In the genomic region with DNA sequence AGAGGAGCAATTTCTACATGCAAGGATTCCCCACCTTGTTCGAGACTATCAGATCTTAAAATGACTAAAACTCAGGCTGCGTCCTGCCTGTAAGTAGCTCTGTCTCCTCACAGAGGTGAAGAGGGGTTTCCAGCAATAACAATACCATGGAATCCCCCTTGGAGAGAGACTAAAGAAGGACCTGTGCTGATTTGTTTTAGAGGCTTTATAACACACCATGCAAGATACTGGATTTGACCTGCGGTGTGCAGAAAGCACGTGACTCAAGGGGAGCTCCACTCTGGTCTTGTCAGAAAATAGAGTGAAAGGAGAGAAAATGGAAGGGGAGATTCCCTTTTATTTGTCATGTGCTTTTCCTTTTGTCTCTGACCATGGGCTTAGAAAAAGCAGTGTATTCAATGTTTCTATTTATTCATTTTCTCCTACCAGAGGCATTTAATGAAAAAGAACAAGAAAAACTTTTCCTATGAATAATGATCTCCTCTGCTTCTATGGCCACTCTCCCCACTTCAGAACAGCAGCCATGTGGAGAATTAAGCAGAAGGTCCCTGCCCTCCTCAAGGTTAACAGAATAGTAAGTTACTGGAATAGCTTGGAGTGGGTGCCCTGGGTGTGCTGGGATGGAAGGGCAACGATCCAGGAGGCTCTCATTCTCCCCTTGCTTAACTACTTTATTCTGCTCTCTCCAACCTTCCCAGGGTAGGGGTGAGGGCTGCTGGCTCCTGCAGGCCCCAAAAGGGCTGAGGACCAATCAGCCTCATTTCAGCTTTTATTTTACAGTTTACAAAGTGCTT, we compare ENCODE assay signal across 18 cellular contexts. TPM values are rescaled to one million over a fixed set of nuclear protein-coding genes. Genes with fewer than 3 reads are reported as not detected.
DNase-seq lines count a peak whose midpoint lies in the region; ATAC-seq and TF ChIP-seq lines count a peak whose summit lies in the region.
"Had no signal": no experiment of that assay in that cellular context is flagged by ENCODE, and none has a peak within 500 bp of the region (broad histone marks: within the 10 kb centered on the region; RNA-seq: fewer than 3 reads in every experiment).

No MANE protein-coding gene starts in this region.

- no peak for TF ChIP-seq CTCF in vagina (IDR thresholded peaks at IDR 0.05)

- ATAC-seq in GM21381 (IDR thresholded peaks at IDR 0.05; ENCODE audit: unreplicated experiment) (peak; percentile 45), HG02852 (IDR thresholded peaks at IDR 0.05; ENCODE audit: unreplicated experiment) (no peak)
- peak; percentile 59 for ATAC-seq in activated naive CD8-positive, alpha-beta T cell treated with anti-CD3 and anti-CD28 coated beads, Interleukin-2, amount 50 U/mL, for 24 hours
- ATAC-seq in stimulated activated naive CD8-positive, alpha-beta T cell treated with anti-CD3 and anti-CD28 coated beads, Interleukin-15, Interleukin-2, amounts not matched to agents 100 U/mL and 50 U/mL, for 24 hours, result peak; percentile 48
- ATAC-seq: mucosa of descending colon had no signal

- H3K4me1 ChIP-seq in vagina, result peaks cover 16% of the 10 kb centered on the region

- H3K27me3 Mint-ChIP-seq in activated naive CD4-positive, alpha-beta T cell treated with anti-CD3 and anti-CD28 coated beads for 36 hours (ENCODE audit: low read depth), result no peaks in the 10 kb centered on the region
- no peaks in the 10 kb centered on the region for H3K27me3 Mint-ChIP-seq in activated naive CD4-positive, alpha-beta T cell treated with anti-CD3 and anti-CD28 coated beads, Interleukin-2, amount 10 ng/mL, durations not matched to agents 7 days and 5 days
- no peaks in the 10 kb centered on the region for H3K27me3 Mint-ChIP-seq in activated naive CD8-positive, alpha-beta T cell treated with anti-CD3 and anti-CD28 coated beads, Interleukin-2, amount 50 U/mL, for 24 hours

- peaks cover 6% of the 10 kb centered on the region for H3K36me3 Mint-ChIP-seq in activated naive CD4-positive, alpha-beta T cell treated with anti-CD3 and anti-CD28 coated beads for 36 hours (ENCODE audit: low read depth)
- peaks cover 11% of the 10 kb centered on the region for H3K36me3 Mint-ChIP-seq in activated naive CD4-positive, alpha-beta T cell treated with anti-CD3 and anti-CD28 coated beads, Interleukin-2, amount 10 ng/mL, durations not matched to agents 7 days and 5 days
- H3K36me3 Mint-ChIP-seq in activated naive CD8-positive, alpha-beta T cell treated with anti-CD3 and anti-CD28 coated beads, Interleukin-2, amount 50 U/mL, for 24 hours (ENCODE audit: low read depth), result no peaks in the 10 kb centered on the region

- TF ChIP-seq POLR2A in vagina (IDR thresholded peaks at IDR 0.05), result no peak

- H3K4me1 Mint-ChIP-seq in activated naive CD4-positive, alpha-beta T cell treated with anti-CD3 and anti-CD28 coated beads for 36 hours (ENCODE audit: low read depth), result peaks cover 13% of the 10 kb centered on the region
- H3K4me1 Mint-ChIP-seq in activated naive CD4-positive, alpha-beta T cell treated with anti-CD3 and anti-CD28 coated beads, Interleukin-2, amount 10 ng/mL, durations not matched to agents 7 days and 5 days, result no peaks in the 10 kb centered on the region
- H3K4me1 Mint-ChIP-seq in activated naive CD8-positive, alpha-beta T cell treated with anti-CD3 and anti-CD28 coated beads, Interleukin-2, amount 50 U/mL, for 24 hours, result peaks cover 9% of the 10 kb centered on the region

- H3K9me3 ChIP-seq in vagina, result no peaks in the 10 kb centered on the region
- H3K9me3 ChIP-seq: mucosa of descending colon, ovary had no signal

- DNase-seq in activated naive CD4-positive, alpha-beta T cell treated with anti-CD3 and anti-CD28 coated beads for 36 hours, result peak; percentile 56
- no peak for DNase-seq in activated naive CD4-positive, alpha-beta T cell treated with anti-CD3 and anti-CD28 coated beads, Interleukin-2, amount 10 ng/mL, durations not matched to agents 7 days and 5 days
- DNase-seq in activated naive CD8-positive, alpha-beta T cell treated with anti-CD3 and anti-CD28 coated beads, Interleukin-2, amount 50 U/mL, for 24 hours, result no peak
- no peak for DNase-seq in stimulated activated naive CD8-positive, alpha-beta T cell treated with anti-CD3 and anti-CD28 coated beads, Interleukin-15, Interleukin-2, amounts not matched to agents 100 U/mL and 50 U/mL, for 24 hours
- DNase-seq in vagina (ENCODE audit: extremely low spot score in 2 of 2) (no peak), NCI-H146 treated with DMSO at 0.1 percent for 48 hours (lab: John Stamatoyannopoulos, UW; ENCODE audit: unreplicated experiment) (no peak)
- DNase-seq: activated CD4-positive, alpha-beta T cell treated with anti-CD3 and anti-CD28 coated beads, Interleukin-2, amount 50 U/mL, for 1 hour; central memory CD4-positive, alpha-beta T cell; glutamatergic neuron; GM23248; kidney; mucosa of descending colon; NCI-H1694 treated with DMSO at 0.1 percent for 48 hours; NCI-H526 treated with DMSO at 0.1 percent for 48 hours; ovary; small intestine had no signal

- CTCF ChIA-PET in activated naive CD4-positive, alpha-beta T cell treated with anti-CD3 and anti-CD28 coated beads for 36 hours (lab: Charles Lee), result interaction anchor here (0.5 to 0.9 kb wide), 3 partner anchors 26 to 311 kb away, joined by 3 to 5 read pairs (median 4); no protein-coding TSS in a partner anchor
- CTCF ChIA-PET in activated naive CD4-positive, alpha-beta T cell treated with anti-CD3 and anti-CD28 coated beads, Interleukin-2, amount 10 ng/mL, durations not matched to agents 7 days and 5 days (lab: Charles Lee), result interaction anchor here (1.2 kb wide), 1 partner anchor 311 kb away, joined by 3 read pairs; no protein-coding TSS in a partner anchor

- H3K4me3 ChIP-seq in vagina, result no peak overlapping the region
- H3K4me3 ChIP-seq: GM23248, mucosa of descending colon, ovary had no signal

- no peak overlapping the region for H3K4me3 Mint-ChIP-seq in activated naive CD4-positive, alpha-beta T cell treated with anti-CD3 and anti-CD28 coated beads for 36 hours
- H3K4me3 Mint-ChIP-seq in activated naive CD4-positive, alpha-beta T cell treated with anti-CD3 and anti-CD28 coated beads, Interleukin-2, amount 10 ng/mL, durations not matched to agents 7 days and 5 days, result no peak overlapping the region
- no peak overlapping the region for H3K4me3 Mint-ChIP-seq in activated naive CD8-positive, alpha-beta T cell treated with anti-CD3 and anti-CD28 coated beads, Interleukin-2, amount 50 U/mL, for 24 hours

- H3K27me3 ChIP-seq in vagina, result no peaks in the 10 kb centered on the region
- H3K27me3 ChIP-seq: ovary had no signal

- intact Hi-C loops in activated naive CD4-positive, alpha-beta T cell treated with anti-CD3 and anti-CD28 coated beads for 36 hours (cut with micrococcal nuclease), result loop anchor here (1.0 kb wide), 1 partner anchor 13 kb away; no protein-coding TSS in a partner anchor
- intact Hi-C loops in vagina (cut with DNase I), result no loop called here

- H3K36me3 ChIP-seq in vagina, result peaks cover 0 to 28% of the 10 kb centered on the region in 2 donors
- H3K36me3 ChIP-seq: ovary had no signal

- peak overlapping the region; percentile 76 for H3K27ac Mint-ChIP-seq in activated naive CD4-positive, alpha-beta T cell treated with anti-CD3 and anti-CD28 coated beads for 36 hours
- no peak overlapping the region for H3K27ac Mint-ChIP-seq in activated naive CD4-positive, alpha-beta T cell treated with anti-CD3 and anti-CD28 coated beads, Interleukin-2, amount 10 ng/mL, durations not matched to agents 7 days and 5 days
- H3K27ac Mint-ChIP-seq in activated naive CD8-positive, alpha-beta T cell treated with anti-CD3 and anti-CD28 coated beads, Interleukin-2, amount 50 U/mL, for 24 hours, result peak overlapping the region; percentile 37

- no peak overlapping the region for H3K27ac ChIP-seq in vagina
- H3K27ac ChIP-seq: GM23248, ovary had no signal

- H3K9me3 Mint-ChIP-seq in activated naive CD4-positive, alpha-beta T cell treated with anti-CD3 and anti-CD28 coated beads for 36 hours, result no peaks in the 10 kb centered on the region
- H3K9me3 Mint-ChIP-seq in activated naive CD4-positive, alpha-beta T cell treated with anti-CD3 and anti-CD28 coated beads, Interleukin-2, amount 10 ng/mL, durations not matched to agents 7 days and 5 days, result no peaks in the 10 kb centered on the region
- no peaks in the 10 kb centered on the region for H3K9me3 Mint-ChIP-seq in activated naive CD8-positive, alpha-beta T cell treated with anti-CD3 and anti-CD28 coated beads, Interleukin-2, amount 50 U/mL, for 24 hours

RNA-seq across cellular contexts. Expression of gene MRPS10, which starts 19.2 kb away (rescaled TPM):
- 10 to 100 TPM; 39.7 to 40.7 TPM for total RNA-seq in activated naive CD4-positive, alpha-beta T cell treated with anti-CD3 and anti-CD28 coated beads for 36 hours
- total RNA-seq in vagina, result 21.4 TPM

RNA-seq across cellular contexts. Expression of gene GUCA1B, which starts 42.1 kb away (rescaled TPM):
- 1 to 10 TPM; 2.5 to 2.7 TPM for total RNA-seq in activated naive CD4-positive, alpha-beta T cell treated with anti-CD3 and anti-CD28 coated beads for 36 hours
- total RNA-seq in vagina, result not detected
